In the genomic region with DNA sequence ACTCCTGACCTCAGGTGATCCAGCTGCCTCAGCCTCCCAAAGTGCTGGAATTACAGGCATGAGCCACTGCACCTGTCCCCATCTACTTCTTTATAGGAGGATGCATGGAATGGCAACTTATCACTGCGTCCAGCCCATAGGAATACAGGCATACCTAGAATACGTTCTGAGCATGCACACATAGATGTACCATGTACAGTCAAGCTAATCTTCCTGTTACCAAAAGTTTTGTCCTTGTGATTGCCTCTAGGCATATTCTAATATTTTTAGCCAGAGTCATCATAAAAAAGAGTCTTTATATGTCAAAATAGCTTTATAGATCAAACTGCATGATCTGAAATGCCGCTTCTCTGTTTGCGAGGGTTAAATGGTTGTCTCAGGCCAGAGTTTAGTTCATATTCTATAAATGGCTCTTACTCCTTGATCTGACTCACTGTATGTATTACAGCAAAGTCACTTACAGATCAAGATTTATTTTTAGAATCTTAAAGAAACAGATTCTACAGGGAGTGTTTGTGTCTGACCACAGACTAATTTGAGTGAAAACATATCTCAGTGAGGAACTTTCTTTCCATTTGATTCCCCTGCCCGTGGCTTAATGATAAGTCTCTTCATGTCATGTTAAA, we compare ENCODE assay signal across 12 cellular contexts.
DNase-seq lines count a peak whose midpoint lies in the region; TF ChIP-seq lines count a peak whose summit lies in the region.
"Had no signal": no experiment of that assay in that cellular context is flagged by ENCODE, and none has a peak within 500 bp of the region (broad histone marks: within the 10 kb centered on the region; RNA-seq: fewer than 3 reads in every experiment).

No MANE protein-coding gene starts in this region.

- intact Hi-C loops in dorsolateral prefrontal cortex (cut with DNase I): loop anchor here (5.0 to 10.0 kb wide), 2 partner anchors 231 to 328 kb away; no protein-coding TSS in a partner anchor

- TF ChIP-seq CTCF in GM12865 (IDR thresholded peaks at IDR 0.05; ENCODE audit: insufficient read depth, low read depth, low read length, missing control alignments) (no peak), fibroblast of mammary gland (conservative IDR thresholded peaks at IDR 0.05; ENCODE audit: control insufficient read depth, insufficient read depth, low read depth, low read length) (no peak), dorsolateral prefrontal cortex (IDR thresholded peaks at IDR 0.05 in 54 of 56, conservative IDR thresholded peaks at IDR 0.05 in 2 of 56; ENCODE audit: low read depth in 1 of 56, partially characterized antibody in 56 of 56) (no peak)

- DNase-seq in GM12865 (ENCODE audit: low read depth) (peak; percentile 21), OCI-M1 (lab: John Stamatoyannopoulos, UW) (peak; percentile 24), fibroblast of mammary gland (ENCODE audit: low read depth) (peak; percentile 76), skeletal muscle cell (ENCODE audit: low read depth) (peak; percentile 41), anterior cingulate cortex (lab: John Stamatoyannopoulos, UW) (no peak), dorsolateral prefrontal cortex (no peak)
- no peak for DNase-seq in stimulated activated CD8-positive, alpha-beta memory T cell treated with anti-CD3 and anti-CD28 coated beads, Interleukin-4, amount 100 ng/mL, for 48 hours
- no peak for DNase-seq in activated CD4-positive, alpha-beta T cell treated with anti-CD3 and anti-CD28 coated beads for 4 hours
- DNase-seq: activated CD4-positive, alpha-beta memory T cell treated with anti-CD3 and anti-CD28 coated beads for 36 hours; effector memory CD4-positive, alpha-beta T cell; naive thymus-derived CD8-positive, alpha-beta T cell; stimulated activated CD4-positive, alpha-beta T cell treated with anti-CD3 and anti-CD28 coated beads, Interleukin-15, amount 100 ng/mL, for 24 hours had no signal

- H3K27me3 ChIP-seq in dorsolateral prefrontal cortex: no peaks in the 10 kb centered on the region

- H3K4me3 ChIP-seq in GM12865 (ENCODE audit: low read depth, low read length) (no peak overlapping the region), fibroblast of mammary gland (ENCODE audit: control insufficient read depth, low read depth, low read length) (no peak overlapping the region), skeletal muscle cell (ENCODE audit: low read depth, low read length) (no peak overlapping the region), dorsolateral prefrontal cortex (no peak overlapping the region)

- no peak overlapping the region for H3K27ac ChIP-seq in dorsolateral prefrontal cortex

Comparison
In these comparisons a context has a peak if more than half of its experiments do, and no peak if none do; other contexts are left out.
1. DNase-seq: peak in GM12865 (single experiment), OCI-M1 (single experiment), fibroblast of mammary gland (single experiment) and skeletal muscle cell (single experiment); none in anterior cingulate cortex (0 of 58), dorsolateral prefrontal cortex (0 of 10), stimulated activated CD8-positive, alpha-beta memory T cell treated with anti-CD3 and anti-CD28 coated beads, Interleukin-4, amount 100 ng/mL, for 48 hours (single experiment) and activated CD4-positive, alpha-beta T cell treated with anti-CD3 and anti-CD28 coated beads for 4 hours (0 of 2).